ENCODE assay signal across 1 cellular context in the genomic region with DNA sequence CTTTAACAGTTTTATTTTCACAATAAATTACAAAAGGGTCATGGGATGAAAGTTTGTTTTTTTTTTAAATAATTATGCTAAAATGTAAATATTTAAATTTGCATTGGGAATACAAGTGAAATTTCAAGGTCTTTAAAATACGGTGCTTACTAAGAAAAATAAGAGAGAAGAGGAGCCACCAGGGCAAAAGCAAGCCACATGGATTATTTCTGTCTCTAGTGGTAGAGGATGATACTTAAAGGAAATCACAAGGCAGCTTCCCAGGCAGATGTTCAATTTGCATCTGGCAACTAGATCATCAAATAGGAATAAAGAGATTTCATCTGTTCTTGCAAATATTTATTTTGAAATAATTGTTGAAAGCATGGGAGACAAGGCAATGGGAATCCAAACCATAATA.
TF ChIP-seq lines count a peak whose summit lies in the region.

No MANE protein-coding gene starts in this region.

TF ChIP-seq in SK-N-SH, 30 proteins besides CTCF, POLR2A, EP300 and RAD21 (continued from another document):
- TF ChIP-seq, protein P1, sequence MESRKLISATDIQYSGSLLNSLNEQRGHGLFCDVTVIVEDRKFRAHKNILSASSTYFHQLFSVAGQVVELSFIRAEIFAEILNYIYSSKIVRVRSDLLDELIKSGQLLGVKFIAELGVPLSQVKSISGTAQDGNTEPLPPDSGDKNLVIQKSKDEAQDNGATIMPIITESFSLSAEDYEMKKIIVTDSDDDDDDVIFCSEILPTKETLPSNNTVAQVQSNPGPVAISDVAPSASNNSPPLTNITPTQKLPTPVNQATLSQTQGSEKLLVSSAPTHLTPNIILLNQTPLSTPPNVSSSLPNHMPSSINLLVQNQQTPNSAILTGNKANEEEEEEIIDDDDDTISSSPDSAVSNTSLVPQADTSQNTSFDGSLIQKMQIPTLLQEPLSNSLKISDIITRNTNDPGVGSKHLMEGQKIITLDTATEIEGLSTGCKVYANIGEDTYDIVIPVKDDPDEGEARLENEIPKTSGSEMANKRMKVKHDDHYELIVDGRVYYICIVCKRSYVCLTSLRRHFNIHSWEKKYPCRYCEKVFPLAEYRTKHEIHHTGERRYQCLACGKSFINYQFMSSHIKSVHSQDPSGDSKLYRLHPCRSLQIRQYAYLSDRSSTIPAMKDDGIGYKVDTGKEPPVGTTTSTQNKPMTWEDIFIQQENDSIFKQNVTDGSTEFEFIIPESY (IDR thresholded peaks at IDR 0.05; ENCODE audit: borderline replicate concordance, low read depth): no peak
- no peak for TF ChIP-seq RCOR1 (IDR thresholded peaks at IDR 0.05; ENCODE audit: low read length)
- TF ChIP-seq NRF1 (IDR thresholded peaks at IDR 0.05; ENCODE audit: low read depth, low read length): no peak
- no peak for TF ChIP-seq EZH2phosphoT487 (IDR thresholded peaks at IDR 0.05; ENCODE audit: borderline replicate concordance, low read depth)
- TF ChIP-seq, protein P2, sequence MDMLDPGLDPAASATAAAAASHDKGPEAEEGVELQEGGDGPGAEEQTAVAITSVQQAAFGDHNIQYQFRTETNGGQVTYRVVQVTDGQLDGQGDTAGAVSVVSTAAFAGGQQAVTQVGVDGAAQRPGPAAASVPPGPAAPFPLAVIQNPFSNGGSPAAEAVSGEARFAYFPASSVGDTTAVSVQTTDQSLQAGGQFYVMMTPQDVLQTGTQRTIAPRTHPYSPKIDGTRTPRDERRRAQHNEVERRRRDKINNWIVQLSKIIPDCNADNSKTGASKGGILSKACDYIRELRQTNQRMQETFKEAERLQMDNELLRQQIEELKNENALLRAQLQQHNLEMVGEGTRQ (IDR thresholded peaks at IDR 0.05; ENCODE audit: borderline replicate concordance, low read depth, low read length): no peak
- no peak for TF ChIP-seq REST (IDR thresholded peaks at IDR 0.05; ENCODE audit: low read depth, low read length)
- TF ChIP-seq MXI1 (IDR thresholded peaks at IDR 0.05; ENCODE audit: low read depth, low read length): no peak
TF ChIP-seq in SK-N-SH: peak in this region for 0.
